ENCODE assay signal across 8 cellular contexts in the genomic region with DNA sequence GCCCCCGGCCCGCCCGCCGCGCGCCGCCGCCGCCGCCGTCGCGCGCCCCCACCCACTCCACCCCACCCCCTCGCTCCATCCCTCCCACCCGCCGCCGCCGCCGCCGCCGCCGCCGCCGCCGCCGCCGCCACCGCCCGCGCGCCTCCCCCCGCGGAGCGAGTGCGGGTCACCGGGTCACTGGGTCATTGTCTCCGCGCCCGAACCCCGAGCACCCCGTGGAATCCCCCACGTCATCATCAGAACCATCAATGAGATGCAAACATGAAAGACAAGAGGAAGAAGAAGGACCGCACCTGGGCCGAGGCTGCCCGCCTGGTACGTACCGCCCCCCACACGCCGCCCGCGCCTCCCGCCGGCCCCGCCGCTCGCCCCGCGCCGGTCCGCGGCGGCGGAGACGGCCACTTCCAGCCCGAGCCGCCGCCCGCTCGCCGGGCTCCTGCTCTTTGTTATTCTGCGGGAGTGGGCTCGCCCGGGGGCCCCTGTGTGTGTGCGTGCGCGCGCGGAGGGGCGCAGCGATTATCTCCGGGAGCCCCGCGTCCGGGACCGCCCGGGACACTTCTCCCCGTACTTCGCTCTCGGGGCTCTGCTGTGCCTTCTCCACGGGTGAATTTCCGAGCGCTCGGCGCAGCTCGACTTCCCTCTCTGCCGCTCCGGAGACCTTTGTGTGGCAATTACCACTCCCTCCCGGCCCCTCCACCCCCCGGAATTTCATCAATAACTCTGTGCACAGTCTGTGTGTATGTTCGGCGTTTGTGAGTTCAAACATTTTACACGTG. TPM values are rescaled to one million over a fixed set of nuclear protein-coding genes. Genes with fewer than 3 reads are reported as not detected.
DNase-seq lines count a peak whose midpoint lies in the region; ATAC-seq and FAIRE-seq lines count a peak whose summit lies in the region.

No MANE protein-coding gene starts in this region.

- H3K36me3 ChIP-seq in small intestine (ENCODE audit: control insufficient read depth in 2 of 2, insufficient read depth in 2 of 2, low read length in 2 of 2): no peaks in the 10 kb centered on the region

- ATAC-seq in HG02884 (IDR thresholded peaks at IDR 0.05; ENCODE audit: unreplicated experiment) (no peak), GM18520 (IDR thresholded peaks at IDR 0.05; ENCODE audit: unreplicated experiment) (no peak)

- 1 to 2% (median 1%) methylated on average over 33 to 81 of the region's 103 CpGs for WGBS in small intestine, 3 donors

- no peak overlapping the region for H3K27ac ChIP-seq in small intestine (ENCODE audit: low read depth in 1 of 2, low read length in 1 of 2)

- H3K27me3 ChIP-seq in small intestine (ENCODE audit: control insufficient read depth in 2 of 2, insufficient read depth in 2 of 2, low read length in 2 of 2): no peaks in the 10 kb centered on the region

- H3K9me3 ChIP-seq in small intestine (ENCODE audit: control insufficient read depth, low read depth): no peaks in the 10 kb centered on the region

- peak overlapping the region; percentile 61 to 64 for H3K4me3 ChIP-seq in small intestine (ENCODE audit: low read depth in 1 of 2, low read length in 2 of 2)

- H3K4me1 ChIP-seq in small intestine (ENCODE audit: control insufficient read depth in 2 of 2, insufficient read depth in 1 of 2, low read depth in 1 of 2, low read length in 1 of 2): no peaks in the 10 kb centered on the region

- peak; percentile 60 to 70 for DNase-seq in SHP77 (lab: John Stamatoyannopoulos, UW)
- DNase-seq in SHP77 treated with DMSO at 0.1 percent for 48 hours (lab: John Stamatoyannopoulos, UW): no peak
- peak; percentile 49 for DNase-seq in astrocyte of the hippocampus (ENCODE audit: low read depth, low spot score)
- DNase-seq in iPS-NIHi11 (ENCODE audit: low spot score): peak; percentile 69
- no peak for DNase-seq in small intestine
- DNase-seq in SIG-M5 (lab: John Stamatoyannopoulos, UW): no peak

- FAIRE-seq in small intestine (lab: Jason Lieb, UNC): no peak

RNA-seq across cellular contexts. Expression of gene ASXL3, which starts 0.5 kb away (rescaled TPM):
- polyA plus RNA-seq in small intestine: under 1 TPM; under 0.01 to 0.22 (median 0.09) TPM

Comparison
In these comparisons a context has a peak if more than half of its experiments do, and no peak if none do; other contexts are left out.
1. DNase-seq: peak in SHP77 (2 of 2), astrocyte of the hippocampus (single experiment) and iPS-NIHi11 (single experiment); none in SHP77 treated with DMSO at 0.1 percent for 48 hours (single experiment), small intestine (single experiment) and SIG-M5 (single experiment).